17 cellular contexts compared by ENCODE assay signal in the genomic region with DNA sequence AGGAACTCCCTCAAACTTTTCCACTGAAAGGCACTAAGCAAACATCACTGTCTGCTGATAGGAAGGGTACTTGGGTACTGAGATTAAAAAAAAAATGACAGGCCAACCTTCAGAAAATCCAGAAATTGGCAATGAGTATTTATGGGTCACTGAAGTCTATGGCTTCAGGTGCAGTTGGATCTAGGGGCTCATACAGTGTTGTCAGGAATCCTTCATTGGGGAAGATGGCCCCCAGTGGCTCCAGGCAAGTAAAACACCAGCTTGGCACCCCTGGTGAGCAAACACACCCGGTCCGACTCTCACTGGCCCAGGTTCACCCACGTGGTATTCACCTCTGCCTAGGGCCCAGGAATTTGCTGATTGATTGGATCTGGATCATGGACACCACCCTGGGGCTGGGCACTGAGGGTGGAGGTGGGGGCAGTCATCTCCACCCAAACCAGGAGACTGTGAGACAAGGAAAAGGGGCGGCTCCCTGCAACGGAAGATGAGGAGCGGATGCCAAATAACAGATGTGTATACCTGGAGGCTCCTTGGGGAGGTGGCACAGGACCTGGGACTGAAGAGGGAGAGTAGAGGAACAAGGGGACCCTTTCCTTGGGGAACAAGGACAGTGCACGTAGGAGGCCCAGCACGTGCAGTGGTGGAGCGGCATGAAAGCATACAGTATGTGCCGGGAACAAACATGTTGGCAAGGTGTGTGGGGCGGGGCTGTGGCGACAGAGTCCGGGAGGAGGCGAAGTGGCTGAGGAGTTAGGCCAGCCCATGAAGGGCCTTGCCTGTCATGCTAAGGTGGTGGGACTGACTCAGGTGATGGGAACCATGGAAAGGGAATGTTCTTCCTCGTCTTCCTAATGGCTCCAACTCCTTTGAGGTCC. TPM values are rescaled to one million over a fixed set of nuclear protein-coding genes. Genes with fewer than 3 reads are reported as not detected.
A peak's percentile ranks its signal among the peaks of the same experiment; 100 is the strongest.
DNase-seq lines count a peak whose midpoint lies in the region; ATAC-seq, FAIRE-seq and TF ChIP-seq lines count a peak whose summit lies in the region.
"Had no signal": no experiment of that assay in that cellular context is flagged by ENCODE, and none has a peak within 500 bp of the region (broad histone marks: within the 10 kb centered on the region; RNA-seq: fewer than 3 reads in every experiment).

No MANE protein-coding gene starts in this region.

- H3K4me3 ChIP-seq in breast epithelium (no peak overlapping the region), mammary epithelial cell (replicated peaks in 1 of 3; ENCODE audit: insufficient read depth in 1 of 3, low read depth in 2 of 3, low read length in 3 of 3) (no peak overlapping the region), kidney (ENCODE audit: low read length in 2 of 2) (no peak overlapping the region), mucosa of rectum (ENCODE audit: low read length in 2 of 2) (peak overlapping the region in 1 of 2 donors; percentile 54)
- H3K4me3 ChIP-seq: HAP-1 had no signal

- in situ Hi-C loops in mammary epithelial cell (cut with MboI; ENCODE audit: low sequenced_read_pairs in 2 of 2), result no loop called here

- no peaks in the 10 kb centered on the region for H3K79me2 ChIP-seq in mammary epithelial cell (ENCODE audit: insufficient read depth, low read length)

- H3K4me2 ChIP-seq in mammary epithelial cell (ENCODE audit: insufficient read depth, low read depth, low read length), result no peak overlapping the region

- H3K9ac ChIP-seq in mammary epithelial cell (ENCODE audit: insufficient read depth, low read length) (no peak overlapping the region), kidney (ENCODE audit: low read length in 2 of 2) (no peak overlapping the region), mucosa of rectum (ENCODE audit: low read depth in 1 of 2, low read length in 2 of 2) (peak overlapping the region in 1 of 2 donors; percentile 23)

- peaks cover 40 to 49% of the 10 kb centered on the region in 2 donors for H3K27me3 Mint-ChIP-seq in stimulated activated naive B cell treated with anti-CD40 and anti-IgM and Interleukin-4, amounts not matched to agents 10 μg/mL and 1 μg/mL and 100 μg/mL, for 72 hours

- WGBS in mammary epithelial cell (ENCODE audit: low coverage, missing lambda C conversion rate), result 81% methylated on average over 7 of the region's 15 CpGs

- TF ChIP-seq POLR2A in breast epithelium (IDR thresholded peaks at IDR 0.05), result no peak

- no peak for ATAC-seq in stimulated activated naive B cell treated with anti-CD40 and anti-IgM and Interleukin-4, amounts not matched to agents 10 μg/mL and 1 μg/mL and 100 μg/mL, for 72 hours (replicated peaks)
- ATAC-seq in HG02973 (IDR thresholded peaks at IDR 0.05; ENCODE audit: unreplicated experiment), result no peak
- no peak for ATAC-seq in HG03196 (IDR thresholded peaks at IDR 0.05; ENCODE audit: unreplicated experiment)

- peak in 1 of 2 donors; percentile 83 for DNase-seq in breast epithelium (ENCODE audit: low spot score in 2 of 2)
- DNase-seq in mammary epithelial cell, result no peak
- peak; percentile 46 for DNase-seq in kidney
- DNase-seq in stimulated activated naive B cell treated with anti-CD40 and anti-IgM and Interleukin-4, amounts not matched to agents 10 μg/mL and 1 μg/mL and 100 μg/mL, for 72 hours, result no peak
- DNase-seq in NCI-H1694 treated with DMSO at 0.1 percent for 48 hours (lab: John Stamatoyannopoulos, UW), result no peak
- DNase-seq: Caco-2, KBM-7, NCI-H1694, NCI-H345, NCI-H774 had no signal

- peaks cover 0 to under 1% of the 10 kb centered on the region in 2 donors for H3K36me3 Mint-ChIP-seq in stimulated activated naive B cell treated with anti-CD40 and anti-IgM and Interleukin-4, amounts not matched to agents 10 μg/mL and 1 μg/mL and 100 μg/mL, for 72 hours

- FAIRE-seq in kidney (lab: Jason Lieb, UNC), result no peak
- FAIRE-seq: A204.1, GM18507, RCC 7860 had no signal

- no peak overlapping the region for H3K4me3 Mint-ChIP-seq in stimulated activated naive B cell treated with anti-CD40 and anti-IgM and Interleukin-4, amounts not matched to agents 10 μg/mL and 1 μg/mL and 100 μg/mL, for 72 hours

- H3K4me1 ChIP-seq in breast epithelium (peaks cover 3 to 5% of the 10 kb centered on the region in 2 donors), mammary epithelial cell (ENCODE audit: insufficient read depth, low read length) (no peaks in the 10 kb centered on the region), kidney (ENCODE audit: control insufficient read depth in 1 of 2, insufficient read depth in 1 of 2, low read depth in 1 of 2, low read length in 2 of 2) (peaks cover 0 to 5% of the 10 kb centered on the region in 2 donors), mucosa of rectum (ENCODE audit: control insufficient read depth in 2 of 2, insufficient read depth in 2 of 2, low read length in 2 of 2) (peaks cover 21 to 37% of the 10 kb centered on the region in 2 donors)
- H3K4me1 ChIP-seq: HAP-1 had no signal

- H3K9me3 Mint-ChIP-seq in stimulated activated naive B cell treated with anti-CD40 and anti-IgM and Interleukin-4, amounts not matched to agents 10 μg/mL and 1 μg/mL and 100 μg/mL, for 72 hours, result peaks cover 0 to under 1% of the 10 kb centered on the region in 2 donors

- CTCF ChIA-PET in mammary epithelial cell (lab: Charles Lee; ENCODE audit: low non-redundant PET), result no interaction called here

- H3K27me3 ChIP-seq in breast epithelium (no peaks in the 10 kb centered on the region), mammary epithelial cell (ENCODE audit: insufficient read depth, low read length) (peaks cover 10% of the 10 kb centered on the region), mucosa of rectum (ENCODE audit: control insufficient read depth in 2 of 2, insufficient read depth in 2 of 2, low read length in 2 of 2) (no peaks in the 10 kb centered on the region)

- H2AFZ ChIP-seq in mammary epithelial cell (ENCODE audit: low read depth, low read length), result no peak overlapping the region

- TF ChIP-seq CTCF in breast epithelium (IDR thresholded peaks at IDR 0.05) (no peak), mammary epithelial cell (conservative IDR thresholded peaks at IDR 0.05 in 1 of 2, IDR thresholded peaks at IDR 0.05 in 1 of 2; ENCODE audit: extremely low read depth in 1 of 2, insufficient read depth in 1 of 2, low read depth in 1 of 2, low read length in 2 of 2) (no peak), kidney (IDR thresholded peaks at IDR 0.05; ENCODE audit: borderline replicate concordance, extremely low read depth, insufficient read depth) (no peak)

- no TSS peak for BruUV-seq in mammary epithelial cell (replicated peaks; lab: Mats Ljungman, UMichigan)

- peaks cover 6 to 12% of the 10 kb centered on the region in 2 donors for H3K4me1 Mint-ChIP-seq in stimulated activated naive B cell treated with anti-CD40 and anti-IgM and Interleukin-4, amounts not matched to agents 10 μg/mL and 1 μg/mL and 100 μg/mL, for 72 hours

- peak overlapping the region; percentile 64 to 78 for H3K27ac ChIP-seq in breast epithelium
- no peak overlapping the region for H3K27ac ChIP-seq in mammary epithelial cell (ENCODE audit: insufficient read depth, low read depth, low read length)
- no peak overlapping the region for H3K27ac ChIP-seq in kidney (ENCODE audit: low read depth in 2 of 2, low read length in 2 of 2)
- peak overlapping the region; percentile 67 for H3K27ac ChIP-seq in mucosa of rectum (ENCODE audit: low read depth in 2 of 2, low read length in 2 of 2)

- H3K36me3 ChIP-seq in breast epithelium (no peaks in the 10 kb centered on the region), mammary epithelial cell (ENCODE audit: insufficient read depth, low read length) (no peaks in the 10 kb centered on the region), kidney (ENCODE audit: control insufficient read depth in 1 of 2, insufficient read depth in 2 of 2, low read length in 2 of 2) (no peaks in the 10 kb centered on the region), mucosa of rectum (ENCODE audit: control insufficient read depth in 2 of 2, insufficient read depth in 2 of 2, low read length in 2 of 2) (no peaks in the 10 kb centered on the region)
- H3K36me3 ChIP-seq: HAP-1 had no signal

- intact Hi-C loops in breast epithelium (cut with DNase I; ENCODE audit: low total_unique reads) (no loop called here), mammary epithelial cell (cut with micrococcal nuclease) (no loop called here), kidney (cut with DNase I) (no loop called here)

- H3K9me3 ChIP-seq in breast epithelium, result no peaks in the 10 kb centered on the region
- no peaks in the 10 kb centered on the region for H3K9me3 ChIP-seq in mammary epithelial cell (replicated peaks; ENCODE audit: insufficient read depth, low read length)
- no peaks in the 10 kb centered on the region for H3K9me3 ChIP-seq in kidney (ENCODE audit: control insufficient read depth in 1 of 2, low read length in 2 of 2)
- no peaks in the 10 kb centered on the region for H3K9me3 ChIP-seq in mucosa of rectum (ENCODE audit: control insufficient read depth in 2 of 2, low read length in 2 of 2)
- H3K9me3 ChIP-seq: Caco-2, HAP-1 had no signal

- dilution Hi-C loops in mammary epithelial cell (cut with HindIII; ENCODE audit: low sequenced_read_pairs), result no loop called here

- H3K27ac Mint-ChIP-seq in stimulated activated naive B cell treated with anti-CD40 and anti-IgM and Interleukin-4, amounts not matched to agents 10 μg/mL and 1 μg/mL and 100 μg/mL, for 72 hours, result no peak overlapping the region

- no peaks in the 10 kb centered on the region for H4K20me1 ChIP-seq in mammary epithelial cell (ENCODE audit: insufficient read depth, low read length)

RNA-seq across cellular contexts. Expression of a gene that starts 4.7 kb away (rescaled TPM):
- 10 to 100 TPM; 19.8 to 42.9 (median 26.9) TPM for total RNA-seq in breast epithelium
- 1 to 10 TPM in 1 of 2 donors, under 1 TPM in 1; 0.40 to 4.2 TPM for total RNA-seq in mammary epithelial cell
- polyA plus RNA-seq in mammary epithelial cell, result not detected
- polyA minus RNA-seq in mammary epithelial cell, result not detected
- total RNA-seq in kidney, result 7.1 TPM
- polyA plus RNA-seq in kidney (ENCODE audit: insufficient read depth, low read depth, low replicate concordance), result 3.7 TPM

RNA-seq across cellular contexts. Expression of a gene that starts 25.0 kb away (rescaled TPM):
- total RNA-seq in breast epithelium (10 to 100 TPM; 14.4 to 29.2 (median 27.1) TPM), mammary epithelial cell (10 to 100 TPM; 14.4 to 18.7 TPM), kidney (11.0 TPM)
- polyA plus RNA-seq in mammary epithelial cell (9.1 TPM), kidney (ENCODE audit: insufficient read depth, low read depth, low replicate concordance) (9.3 TPM)
- polyA minus RNA-seq in mammary epithelial cell, result 15.0 TPM

Comparison
In these comparisons a context has a peak if more than half of its experiments do, and no peak if none do; other contexts are left out.
1. H3K27ac ChIP-seq: peak in breast epithelium (2 of 2) and mucosa of rectum (2 of 2); none in mammary epithelial cell (single experiment) and kidney (0 of 2).